ENCODE assay signal across 21 cellular contexts in genomic region chr1:210321552-210321951, GRCh38. TPM values are rescaled to one million over a fixed set of nuclear protein-coding genes. Genes with fewer than 3 reads are reported as not detected.
DNase-seq lines count a peak whose midpoint lies in the region; ATAC-seq and TF ChIP-seq lines count a peak whose summit lies in the region.
"Had no signal": no experiment of that assay in that cellular context is flagged by ENCODE, and none has a peak within 500 bp of the region (broad histone marks: within the 10 kb centered on the region; RNA-seq: fewer than 3 reads in every experiment).

No MANE protein-coding gene starts in this region.

- H3K36me3 ChIP-seq in HAP-1 (replicated peaks): no peaks in the 10 kb centered on the region
- H3K36me3 ChIP-seq in esophagus (ENCODE audit: control insufficient read depth in 2 of 2, insufficient read depth in 2 of 2, low read length in 1 of 2): no peaks in the 10 kb centered on the region
- H3K36me3 ChIP-seq in prostate gland: no peaks in the 10 kb centered on the region
- H3K36me3 ChIP-seq: cardiac muscle cell, SJSA1 had no signal

- in situ Hi-C loops in HAP-1 (cut with MboI; ENCODE audit: low sequenced_read_pairs): loop anchor here (25.0 kb wide), 1 partner anchor 459 kb away; no protein-coding TSS in a partner anchor
- in situ Hi-C loops in SK-MEL-5 (cut with HindIII; ENCODE audit: low pct_unique_long_range_greater_than_20kb, low sequenced_read_pairs): no loop called here

- peaks cover 5% of the 10 kb centered on the region; the same call in 1 of the 2 replicates for H3K27me3 ChIP-seq in HAP-1 (ENCODE audit: low read depth)
- no peaks in the 10 kb centered on the region for H3K27me3 ChIP-seq in esophagus (ENCODE audit: control insufficient read depth in 1 of 2, insufficient read depth in 2 of 2, low read length in 2 of 2)
- H3K27me3 ChIP-seq in prostate gland (replicated peaks; ENCODE audit: insufficient read depth): no peaks in the 10 kb centered on the region
- H3K27me3 ChIP-seq: SJSA1 had no signal

- H3K27ac ChIP-seq in esophagus (ENCODE audit: low read depth in 2 of 2, low read length in 1 of 2) (peak overlapping the region; percentile 20 to 21), prostate gland (no peak overlapping the region)
- H3K27ac ChIP-seq: cardiac muscle cell, SJSA1 had no signal

- no peak for TF ChIP-seq POLR2A in prostate gland (IDR thresholded peaks at IDR 0.05)

- H3K4me3 ChIP-seq in HAP-1: no peak overlapping the region
- no peak overlapping the region for H3K4me3 ChIP-seq in esophagus (ENCODE audit: low read depth in 1 of 2, low read length in 2 of 2)
- H3K4me3 ChIP-seq in prostate gland: no peak overlapping the region
- H3K4me3 ChIP-seq: cardiac muscle cell, SJSA1 had no signal

- DNase-seq in HAP-1 (ENCODE audit: low spot score in 2 of 2): peak; percentile 34 to 59
- DNase-seq in SK-MEL-5 (ENCODE audit: low read depth, low spot score): peak; percentile 46
- peak; percentile 74 for DNase-seq in prostate gland (ENCODE audit: low spot score)
- DNase-seq in NCI-H82 (lab: John Stamatoyannopoulos, UW): no peak
- DNase-seq in HUDEP-2 (lab: John Stamatoyannopoulos, UW; ENCODE audit: unreplicated experiment in 76 of 76): no peak
- DNase-seq: activated B cell treated with CpG ODN at 0.5 μM for 24 hours; activated CD4-positive, alpha-beta memory T cell treated with anti-CD3 and anti-CD28 coated beads for 36 hours; activated gamma-delta T cell treated with Interleukin-2 at 50 U/mL for 16 hours; CD4-positive, alpha-beta T cell; mesendoderm; NCI-H748 treated with DMSO at 0.1 percent for 48 hours; PC-3; posterior cingulate gyrus; stimulated activated CD4-positive, alpha-beta T cell treated with anti-CD3 and anti-CD28 coated beads, Interleukin-1b, Interleukin-23, amount 100 ng/mL, for 48 hours; stimulated activated naive CD4-positive, alpha-beta T cell had no signal

- WGBS in esophagus, 2 donors: 49 to 70% methylated on average over 8 of the region's 8 CpGs
- WGBS in prostate gland: 60% methylated on average over 8 of the region's 8 CpGs

- ATAC-seq in GM19395 (IDR thresholded peaks at IDR 0.05; ENCODE audit: unreplicated experiment): no peak
- ATAC-seq: HepG2; natural killer cell treated with Interleukin-12 subunit alpha and Interleukin-12 subunit beta and Interleukin-15 and Interleukin-18, amount 100 ng/mL, for 72 hours; PC-3 had no signal

- H3K9me3 ChIP-seq in HAP-1 (no peaks in the 10 kb centered on the region), esophagus (ENCODE audit: control insufficient read depth in 2 of 2, insufficient read depth in 1 of 2, low read depth in 1 of 2, low read length in 1 of 2) (no peaks in the 10 kb centered on the region), prostate gland (no peaks in the 10 kb centered on the region)
- H3K9me3 ChIP-seq: SJSA1 had no signal

- intact Hi-C loops in prostate gland (cut with DNase I): no loop called here

- H3K4me1 ChIP-seq in HAP-1 (peaks cover 11% of the 10 kb centered on the region), esophagus (ENCODE audit: control insufficient read depth in 2 of 2, insufficient read depth in 2 of 2, low read length in 1 of 2) (peaks cover 0 to 2% of the 10 kb centered on the region in 2 donors), prostate gland (replicated peaks) (no peaks in the 10 kb centered on the region)
- H3K4me1 ChIP-seq: SJSA1 had no signal

- no peak for TF ChIP-seq CTCF in prostate gland (IDR thresholded peaks at IDR 0.05)

RNA-seq across cellular contexts. Expression of gene HHAT, which starts 7.2 kb away (rescaled TPM):
- 24.3 and 29.4 TPM in 2 replicates for total RNA-seq in SK-MEL-5 (2014; rRNA removed; shearing (Covaris generic))
- polyA plus RNA-seq in SK-MEL-5 (2015; cell fraction: cytosol; rRNA removed): 20.9 and 25.2 TPM in 2 replicates
- polyA plus RNA-seq in SK-MEL-5 (2015; cell fraction: nucleus; rRNA removed): 10.7 and 15.1 TPM in 2 replicates
- polyA plus RNA-seq in esophagus: 1 to 10 TPM; 1.6 to 1.8 TPM
- 10 to 100 TPM; 16.3 to 19.0 TPM for total RNA-seq in prostate gland

Comparison
In these comparisons a context has a peak if more than half of its experiments do, and no peak if none do; other contexts are left out.
1. DNase-seq: peak in HAP-1 (2 of 2), SK-MEL-5 (single experiment) and prostate gland (single experiment); none in NCI-H82 (single experiment) and HUDEP-2 (0 of 76).
2. H3K27ac ChIP-seq: peak in esophagus (2 of 2); none in prostate gland (0 of 2).